In the genomic region with DNA sequence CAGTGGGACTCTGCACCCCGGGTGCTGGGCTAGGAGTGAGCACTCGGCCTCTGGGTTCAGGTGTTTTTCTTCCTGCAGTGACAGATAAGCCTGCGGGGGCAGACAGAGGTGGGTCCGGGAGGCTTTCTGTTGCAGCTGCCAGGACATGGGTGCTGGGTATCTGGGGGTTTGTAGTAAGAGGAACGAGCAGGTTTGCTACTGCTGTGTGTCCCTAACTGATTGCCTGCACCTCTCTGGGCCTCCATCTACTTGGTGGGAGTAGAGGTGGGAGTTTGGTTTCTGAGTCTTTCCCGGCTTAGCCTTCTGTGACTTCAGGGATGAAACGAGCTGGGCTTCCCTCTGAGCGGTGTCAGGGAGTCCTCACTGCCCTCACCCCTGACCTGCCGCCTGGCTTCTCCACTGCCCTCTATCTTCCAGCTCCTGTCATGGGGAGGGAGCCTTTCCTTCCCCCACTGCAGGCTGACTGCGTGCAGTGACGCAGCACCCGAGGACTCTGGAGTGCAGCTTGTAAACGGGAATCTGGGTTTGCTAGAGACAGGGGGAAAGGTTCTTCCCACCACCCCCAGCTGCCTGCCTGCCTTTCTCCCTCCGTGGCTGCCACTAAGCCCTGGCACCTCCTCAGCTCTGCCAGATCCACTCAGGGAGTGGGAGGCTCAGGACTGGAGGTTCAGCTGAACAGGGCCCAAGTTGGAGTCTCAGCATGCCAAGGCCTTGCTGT, we compare ENCODE assay signal across 28 cellular contexts. TPM values are rescaled to one million over a fixed set of nuclear protein-coding genes. Genes with fewer than 3 reads are reported as not detected.
DNase-seq lines count a peak whose midpoint lies in the region.
"Had no signal": no experiment of that assay in that cellular context is flagged by ENCODE, and none has a peak within 500 bp of the region (broad histone marks: within the 10 kb centered on the region; RNA-seq: fewer than 3 reads in every experiment).

No MANE protein-coding gene starts in this region.

- CTCF ChIA-PET in activated naive CD4-positive, alpha-beta T cell treated with anti-CD3 and anti-CD28 coated beads, Interleukin-2, amount 10 ng/mL, durations not matched to agents 7 days and 5 days (lab: Charles Lee) = no interaction called here

- H3K9me3 Mint-ChIP-seq in activated naive CD4-positive, alpha-beta T cell treated with anti-CD3 and anti-CD28 coated beads, Interleukin-2, amount 10 ng/mL, durations not matched to agents 7 days and 5 days = no peaks in the 10 kb centered on the region
- H3K9me3 Mint-ChIP-seq: activated CD8-positive, alpha-beta T cell treated with anti-CD3 and anti-CD28 coated beads for 36 hours; brain; neural crest cell had no signal

- in situ Hi-C loops in GM23248 (cut with MboI) = no loop called here

- no peak for DNase-seq in activated naive CD4-positive, alpha-beta T cell treated with anti-CD3 and anti-CD28 coated beads, Interleukin-2, amount 10 ng/mL, durations not matched to agents 7 days and 5 days
- no peak for DNase-seq in activated naive CD4-positive, alpha-beta T cell (lab: John Stamatoyannopoulos, UW)
- DNase-seq in activated CD8-positive, alpha-beta memory T cell treated with anti-CD3 and anti-CD28 coated beads, Interleukin-2, amount 50 U/mL, for 48 hours = peak; percentile 22
- DNase-seq in islet precursor cell (peak; percentile 45), SK-N-DZ (ENCODE audit: low spot score) (no peak), SKM-1 treated with dmso at 0.1 percent for 144 hours (lab: John Stamatoyannopoulos, UW; ENCODE audit: unreplicated experiment) (no peak), GM23248 (no peak)
- DNase-seq: activated CD8-positive, alpha-beta T cell treated with anti-CD3 and anti-CD28 coated beads for 36 hours; activated gamma-delta T cell treated with Interleukin-2 at 50 U/mL for 16 hours; activated T-cell treated with anti-CD3 and anti-CD28 coated beads, Interleukin-2, amount 50 U/mL, for 1 hour; AML-193; CD4-positive, alpha-beta memory T cell; effector CD8-positive, alpha-beta T cell; erythroblast; Karpas-422; left colon; MV-4-11; NCI-H1436 treated with DMSO at 0.1 percent for 48 hours; NCI-H446; NCI-H82; stimulated activated naive CD8-positive, alpha-beta T cell treated with anti-CD3 and anti-CD28 coated beads, Interleukin-15, Interleukin-2, amounts not matched to agents 100 U/mL and 50 U/mL, for 24 hours; thyroid gland had no signal

- no peak overlapping the region for H3K4me3 ChIP-seq in GM23248
- H3K4me3 ChIP-seq: adrenal gland, heart left ventricle, SJSA1, thyroid gland had no signal

- no peaks in the 10 kb centered on the region for H3K4me1 ChIP-seq in GM23248 (ENCODE audit: insufficient read depth)
- H3K4me1 ChIP-seq: adrenal gland, heart left ventricle, SJSA1, thyroid gland had no signal

- no peak overlapping the region for H3K4me2 ChIP-seq in GM23248 (ENCODE audit: unreplicated experiment)

- peaks cover 62% of the 10 kb centered on the region for H3K27me3 Mint-ChIP-seq in activated naive CD4-positive, alpha-beta T cell treated with anti-CD3 and anti-CD28 coated beads, Interleukin-2, amount 10 ng/mL, durations not matched to agents 7 days and 5 days

- peak overlapping the region; percentile 19 for H3K27ac ChIP-seq in temporal lobe (ENCODE audit: low read depth, low read length)
- H3K27ac ChIP-seq in GM23248 = no peak overlapping the region
- H3K27ac ChIP-seq: adrenal gland, heart left ventricle, SJSA1, thyroid gland had no signal

- H3K79me2 ChIP-seq in GM23248 (ENCODE audit: insufficient read depth) = no peaks in the 10 kb centered on the region

- no peak overlapping the region for H3K4me3 Mint-ChIP-seq in activated naive CD4-positive, alpha-beta T cell treated with anti-CD3 and anti-CD28 coated beads, Interleukin-2, amount 10 ng/mL, durations not matched to agents 7 days and 5 days
- H3K4me3 Mint-ChIP-seq: activated CD8-positive, alpha-beta T cell treated with anti-CD3 and anti-CD28 coated beads for 36 hours; brain; CD4-positive, alpha-beta memory T cell; neural crest cell had no signal

- 34 to 35% methylated on average over 14 of the region's 14 CpGs for WGBS in GM23248 (ENCODE audit: low coverage in 1 of 2, low lambda C conversion rate in 2 of 2, missing lambda C conversion rate in 2 of 2), 2 experiments

- no peaks in the 10 kb centered on the region for H3K36me3 ChIP-seq in GM23248 (ENCODE audit: low read depth)
- H3K36me3 ChIP-seq: adrenal gland, heart left ventricle, SJSA1, thyroid gland had no signal

- no peak overlapping the region for H2AFZ ChIP-seq in GM23248

- H3K9ac ChIP-seq in GM23248 = no peak overlapping the region

- H3F3A ChIP-seq in GM23248 (ENCODE audit: insufficient read depth) = no peaks in the 10 kb centered on the region

- H3K27me3 ChIP-seq in GM23248 (replicated peaks; ENCODE audit: insufficient read depth) = peaks cover 28% of the 10 kb centered on the region
- H3K27me3 ChIP-seq: adrenal gland, thyroid gland had no signal

- no peaks in the 10 kb centered on the region for H3K36me3 Mint-ChIP-seq in activated naive CD4-positive, alpha-beta T cell treated with anti-CD3 and anti-CD28 coated beads, Interleukin-2, amount 10 ng/mL, durations not matched to agents 7 days and 5 days
- H3K36me3 Mint-ChIP-seq: brain; CD4-positive, alpha-beta memory T cell had no signal

- H3K9me2 ChIP-seq in GM23248 (ENCODE audit: insufficient read depth) = no peaks in the 10 kb centered on the region

- H3K9me3 ChIP-seq in GM23248 (ENCODE audit: low read depth) = no peaks in the 10 kb centered on the region
- H3K9me3 ChIP-seq: adrenal gland, heart left ventricle, SJSA1, thyroid gland had no signal

- H3K4me1 Mint-ChIP-seq in activated naive CD4-positive, alpha-beta T cell treated with anti-CD3 and anti-CD28 coated beads, Interleukin-2, amount 10 ng/mL, durations not matched to agents 7 days and 5 days = no peaks in the 10 kb centered on the region
- H3K4me1 Mint-ChIP-seq: neural crest cell had no signal

- no peaks in the 10 kb centered on the region for H4K20me1 ChIP-seq in GM23248 (ENCODE audit: insufficient read depth)

- H3K27ac Mint-ChIP-seq in activated naive CD4-positive, alpha-beta T cell treated with anti-CD3 and anti-CD28 coated beads, Interleukin-2, amount 10 ng/mL, durations not matched to agents 7 days and 5 days = peak overlapping the region; percentile 33
- H3K27ac Mint-ChIP-seq: activated CD8-positive, alpha-beta T cell treated with anti-CD3 and anti-CD28 coated beads for 36 hours; brain; CD4-positive, alpha-beta memory T cell had no signal

RNA-seq across cellular contexts. Expression of a gene that starts 6.7 kb away (rescaled TPM):
- total RNA-seq in temporal lobe = 32.0 TPM
- 32.8 and 35.8 TPM in 2 replicates for polyA plus RNA-seq in SK-N-DZ (2014; cell fraction: cytosol; rRNA removed)
- polyA plus RNA-seq in SK-N-DZ (2014; cell fraction: nucleus; rRNA removed) = 33.4 and 89.1 TPM in 2 replicates
- 14.3 and 16.8 TPM in 2 replicates for total RNA-seq in GM23248 (2014; rRNA removed; shearing (Covaris generic))
- 68.1 and 71.1 TPM in 2 replicates for polyA plus RNA-seq in GM23248 (2016; fragmentation: Nextera tagmentation; extraction: Ambion mirVana)

Comparison
In these comparisons a context has a peak if more than half of its experiments do, and no peak if none do; other contexts are left out.
1. DNase-seq: peak in activated CD8-positive, alpha-beta memory T cell treated with anti-CD3 and anti-CD28 coated beads, Interleukin-2, amount 50 U/mL, for 48 hours (single experiment) and islet precursor cell (single experiment); none in activated naive CD4-positive, alpha-beta T cell treated with anti-CD3 and anti-CD28 coated beads, Interleukin-2, amount 10 ng/mL, durations not matched to agents 7 days and 5 days (single experiment), activated naive CD4-positive, alpha-beta T cell (0 of 4), SK-N-DZ (single experiment), SKM-1 treated with dmso at 0.1 percent for 144 hours (single experiment) and GM23248 (single experiment).